8 cellular contexts compared by ENCODE assay signal in genomic region chr3:49104427-49105291, GRCh38. TPM values are rescaled to one million over a fixed set of nuclear protein-coding genes. Genes with fewer than 3 reads are reported as not detected.
DNase-seq lines count a peak whose midpoint lies in the region; ATAC-seq, FAIRE-seq and TF ChIP-seq lines count a peak whose summit lies in the region.

Gene QARS1, minus strand, starts transcription at chr3:49104757. Its CDS starts 24 bp downstream, at chr3:49104733.

- H3K18ac ChIP-seq in H1 (ENCODE audit: extremely low read depth, low read length) (peak within 1 kb of the TSS; percentile 99), mesenchymal stem cell (ENCODE audit: low read depth in 1 of 2, low read length in 2 of 2) (peak within 1 kb of the TSS; percentile 98 to 99)

- H4K8ac ChIP-seq in H1 (ENCODE audit: extremely low read depth, insufficient read depth, low read length) (peak within 1 kb of the TSS; percentile 93; the same call in 1 of the 2 replicates), mesenchymal stem cell (ENCODE audit: low read length) (peak within 1 kb of the TSS; percentile 94)

- TF ChIP-seq POLR2A in H1 (IDR thresholded peaks at IDR 0.05; ENCODE audit: control extremely low read depth in 1 of 2, low read depth in 2 of 2, low read length in 2 of 2) = peak; percentile 74 to 91

- TF ChIP-seq EP300 in H1 (IDR thresholded peaks at IDR 0.05; ENCODE audit: borderline replicate concordance in 1 of 2, low read depth in 2 of 2, low read length in 2 of 2) = peak in 1 of 2 experiments; percentile 44; a peak in 1 of 3 replicates

- H2AFZ ChIP-seq in H1 (ENCODE audit: low read length) (peak within 1 kb of the TSS; percentile 85; the same call in 1 of the 2 replicates), mesenchymal stem cell (ENCODE audit: low read depth, low read length) (peak within 1 kb of the TSS; percentile 85)

- no peak within 1 kb of the TSS for H3K23ac ChIP-seq in H1 (ENCODE audit: insufficient read length)
- H3K23ac ChIP-seq in mesenchymal stem cell (ENCODE audit: low read length in 2 of 2) = no peak within 1 kb of the TSS

- 4% methylated on average over 33 of the region's 50 CpGs; no CpG with 5 or more reads in 1 of the 2 experiments for WGBS in H1 (ENCODE audit: extremely low coverage in 1 of 2, insufficient coverage in 1 of 2, insufficient read length in 1 of 2, insufficient replicate concordance in 2 of 2, low coverage in 1 of 2, low lambda C conversion rate in 2 of 2, missing lambda C conversion rate in 1 of 2), 2 experiments
- WGBS in mesenchymal stem cell = 4% methylated on average over 48 of the region's 50 CpGs

- peak within 1 kb of the TSS; percentile 84 for H3K27ac ChIP-seq in CD8-positive, alpha-beta memory T cell (ENCODE audit: low read depth, low read length)
- H3K27ac ChIP-seq in H1 (ENCODE audit: low read depth, low read length) = peak within 1 kb of the TSS; percentile 96
- peak within 1 kb of the TSS; percentile 75 for H3K27ac ChIP-seq in mesenchymal stem cell (ENCODE audit: low read length, poor library complexity, severe bottlenecking)

- peaks cover 24 to 32% (median 30%) of the 10 kb centered on the region in 3 donors for H3K4me1 Mint-ChIP-seq in CD8-positive, alpha-beta memory T cell

- H4K20me1 ChIP-seq in H1 (replicated peaks in 1 of 2; ENCODE audit: control insufficient read depth in 1 of 2, insufficient read depth in 2 of 2, low read length in 2 of 2) = peaks cover 4 to 6% of the 10 kb centered on the region in 2 experiments

- H3K14ac ChIP-seq in H1 (ENCODE audit: insufficient read length) (no peak within 1 kb of the TSS), mesenchymal stem cell (ENCODE audit: low read length in 2 of 2) (peak within 1 kb of the TSS in 1 of 2 experiments; percentile 94)

- H2BK5ac ChIP-seq in H1 (ENCODE audit: low read depth, low read length) = peak within 1 kb of the TSS; percentile 97
- H2BK5ac ChIP-seq in mesenchymal stem cell (ENCODE audit: low read depth, low read length, poor library complexity, severe bottlenecking) = peak within 1 kb of the TSS; percentile 93

- H3K23me2 ChIP-seq in H1 (ENCODE audit: low read depth, low read length) = peaks cover 8% of the 10 kb centered on the region

- POLR2A ChIA-PET in CD8-positive, alpha-beta memory T cell (lab: Charles Lee) = interaction anchor here (1.0 to 4.7 kb wide), 4 partner anchors 9 to 97 kb away, joined by 4 to 41 read pairs (median 5); partner anchors contain the start of genes QRICH1, USP19 and WDR6
- POLR2A ChIA-PET in H1 (lab: Charles Lee; ENCODE audit: partially characterized antibody) = interaction anchor here (0.6 to 27.9 kb wide), 14 partner anchors 5 to 115 kb away, joined by 3 to 508 read pairs (median 6); partner anchors contain the start of genes DALRD3, IMPDH2, LAMB2 and NDUFAF3

- no peak within 1 kb of the TSS for H2BK20ac ChIP-seq in H1 (ENCODE audit: low read length)

- peak within 1 kb of the TSS; percentile 62 for H3K56ac ChIP-seq in H1 (replicated peaks; ENCODE audit: insufficient read length, low read depth, low read length)

- peak within 1 kb of the TSS; percentile 97 for H3K9ac ChIP-seq in NT2/D1 (ENCODE audit: insufficient read length, low read depth)
- peak within 1 kb of the TSS; percentile 82 to 94 (median 92) for H3K9ac ChIP-seq in H1 (replicated peaks in 1 of 4; ENCODE audit: extremely low read depth in 1 of 4, low read depth in 3 of 4, low read length in 3 of 4)
- peak within 1 kb of the TSS; percentile 94 for H3K9ac ChIP-seq in mesenchymal stem cell (ENCODE audit: low read length)

- peaks cover 6 to 62% (median 11%) of the 10 kb centered on the region in 3 donors for H3K36me3 Mint-ChIP-seq in CD8-positive, alpha-beta memory T cell

- H3K27ac Mint-ChIP-seq in CD8-positive, alpha-beta memory T cell = peak within 1 kb of the TSS; percentile 95 to 99 (median 98)

- TF ChIP-seq CTCF in H1 (IDR thresholded peaks at IDR 0.05; ENCODE audit: control extremely low read depth in 1 of 3, insufficient read depth in 1 of 3, low read depth in 1 of 3, low read length in 3 of 3) = no peak

- no peaks in the 10 kb centered on the region for H3K9me3 ChIP-seq in CD8-positive, alpha-beta memory T cell (ENCODE audit: low read length)
- H3K9me3 ChIP-seq in NT2/D1 (ENCODE audit: insufficient read depth, low read length) (no peaks in the 10 kb centered on the region), H1 (ENCODE audit: insufficient read depth in 2 of 2, low read depth in 1 of 2, low read length in 1 of 2) (no peaks in the 10 kb centered on the region), mesenchymal stem cell (ENCODE audit: control insufficient read depth, low read length) (no peaks in the 10 kb centered on the region)

- no peaks in the 10 kb centered on the region; the same call in 1 of the 2 replicates for H3K79me1 ChIP-seq in H1 (ENCODE audit: low read depth, low read length)
- peaks cover 51% of the 10 kb centered on the region for H3K79me1 ChIP-seq in mesenchymal stem cell (replicated peaks; ENCODE audit: low read length, poor library complexity, severe bottlenecking)

- no peak within 1 kb of the TSS for H2BK120ac ChIP-seq in H1 (replicated peaks; ENCODE audit: low read depth, low read length)
- peak within 1 kb of the TSS; percentile 11 for H2BK120ac ChIP-seq in mesenchymal stem cell (ENCODE audit: low read depth, low read length)

- H3K9me3 Mint-ChIP-seq in CD8-positive, alpha-beta memory T cell = no peaks in the 10 kb centered on the region

- FAIRE-seq in HTR-8/SVneo (lab: Jason Lieb, UNC) = peak; percentile 4
- FAIRE-seq in H1 (lab: Jason Lieb, UNC) = peak; percentile 65

- peak; percentile 33 for ATAC-seq in GM19468 (IDR thresholded peaks at IDR 0.05; ENCODE audit: extremely low read depth, unreplicated experiment)

- H3K4me3 Mint-ChIP-seq in CD8-positive, alpha-beta memory T cell = peak within 1 kb of the TSS; percentile 97 to 99 (median 98)

- H3K4me3 ChIP-seq in CD8-positive, alpha-beta memory T cell (ENCODE audit: low read length) = peak within 1 kb of the TSS; percentile 97
- peak within 1 kb of the TSS; percentile 97 for H3K4me3 ChIP-seq in NT2/D1 (ENCODE audit: insufficient read length, low read depth)
- peak within 1 kb of the TSS; percentile 82 to 87 (median 84) for H3K4me3 ChIP-seq in H1 (ENCODE audit: extremely low read depth in 1 of 4, insufficient read depth in 2 of 4, low read depth in 3 of 4, low read length in 4 of 4)
- H3K4me3 ChIP-seq in mesenchymal stem cell (ENCODE audit: insufficient read depth in 1 of 2, low read depth in 1 of 2, low read length in 2 of 2) = peak within 1 kb of the TSS; percentile 91 to 100

- peak within 1 kb of the TSS; percentile 48 for H4K91ac ChIP-seq in H1 (replicated peaks; ENCODE audit: insufficient read length, low read length)
- H4K91ac ChIP-seq in mesenchymal stem cell (ENCODE audit: low read length) = peak within 1 kb of the TSS; percentile 97

- H4K5ac ChIP-seq in H1 (ENCODE audit: insufficient read length, low read depth, low read length) = peak within 1 kb of the TSS; percentile 84

- H3K27me3 ChIP-seq in CD8-positive, alpha-beta memory T cell (ENCODE audit: insufficient read depth, low read length, poor library complexity, severe bottlenecking) = no peaks in the 10 kb centered on the region
- H3K27me3 ChIP-seq in NT2/D1 (ENCODE audit: insufficient read depth, insufficient read length) (no peaks in the 10 kb centered on the region), H1 (replicated peaks in 1 of 4; ENCODE audit: control insufficient read depth in 3 of 4, extremely low read depth in 1 of 4, insufficient read depth in 3 of 4, low read length in 3 of 4) (no peaks in the 10 kb centered on the region), mesenchymal stem cell (ENCODE audit: control insufficient read depth in 1 of 2, insufficient read depth in 1 of 2, low read length in 2 of 2) (no peaks in the 10 kb centered on the region)

- H3K79me2 ChIP-seq in H1 (ENCODE audit: control insufficient read depth in 1 of 2, insufficient read depth in 2 of 2, low read length in 2 of 2) = peaks cover 0 to 14% of the 10 kb centered on the region in 2 experiments; a peak in 2 of 4 replicates

- peaks cover 33% of the 10 kb centered on the region for H3K36me3 ChIP-seq in CD8-positive, alpha-beta memory T cell (ENCODE audit: insufficient read depth, low read length)
- H3K36me3 ChIP-seq in NT2/D1 (ENCODE audit: insufficient read depth, insufficient read length, low read length) (peaks cover 80% of the 10 kb centered on the region), H1 (ENCODE audit: control insufficient read depth in 2 of 4, insufficient read depth in 4 of 4, low read length in 3 of 4) (peaks cover 24 to 43% (median 33%) of the 10 kb centered on the region in 4 experiments), mesenchymal stem cell (ENCODE audit: control insufficient read depth in 1 of 2, insufficient read depth in 2 of 2, low read depth in 1 of 2, low read length in 2 of 2) (peaks cover 58 to 62% of the 10 kb centered on the region in 2 experiments)

- no peaks in the 10 kb centered on the region for H3K27me3 Mint-ChIP-seq in CD8-positive, alpha-beta memory T cell

- H3K4me1 ChIP-seq in CD8-positive, alpha-beta memory T cell (ENCODE audit: insufficient read depth, low read length) = peaks cover 22% of the 10 kb centered on the region
- H3K4me1 ChIP-seq in NT2/D1 (ENCODE audit: insufficient read depth, insufficient read length) (peaks cover 2% of the 10 kb centered on the region), H1 (replicated peaks in 1 of 4; ENCODE audit: control insufficient read depth in 3 of 4, insufficient read depth in 4 of 4, low read length in 3 of 4) (peaks cover 0 to 9% (median 3%) of the 10 kb centered on the region in 4 experiments; a peak in 5 of 7 replicates), mesenchymal stem cell (ENCODE audit: control insufficient read depth, insufficient read depth, low read depth, low read length) (peaks cover 17% of the 10 kb centered on the region)

- H2BK15ac ChIP-seq in H1 (ENCODE audit: low read length) = peak within 1 kb of the TSS; percentile 99; the same call in 1 of the 2 replicates
- H2BK15ac ChIP-seq in mesenchymal stem cell (ENCODE audit: low read depth, poor library complexity, severe bottlenecking) = peak within 1 kb of the TSS; percentile 15

- H3K4ac ChIP-seq in H1 (replicated peaks; ENCODE audit: insufficient read length, low read depth, low read length) (peak within 1 kb of the TSS; percentile 33), mesenchymal stem cell (ENCODE audit: low read depth in 1 of 2, low read length in 2 of 2) (peak within 1 kb of the TSS; percentile 57 to 97)

- H3K4me2 ChIP-seq in H1 (ENCODE audit: insufficient read depth in 1 of 2, low read depth in 2 of 2, low read length in 2 of 2) (peak within 1 kb of the TSS; percentile 78 to 79), mesenchymal stem cell (ENCODE audit: low read length, poor library complexity, severe bottlenecking) (peak within 1 kb of the TSS; percentile 86)

- TF ChIP-seq RAD21 in H1 (IDR thresholded peaks at IDR 0.05 in 1 of 2, conservative IDR thresholded peaks at IDR 0.05 in 1 of 2; ENCODE audit: low read depth in 2 of 2, low read length in 2 of 2) = no peak

- CTCF ChIA-PET in CD8-positive, alpha-beta memory T cell (lab: Charles Lee) = interaction anchor here (1.2 to 2.3 kb wide), 4 partner anchors 10 to 83 kb away, joined by 3 to 14 read pairs (median 6); partner anchors contain the start of genes IMPDH2, NDUFAF3 and QRICH1
- CTCF ChIA-PET in H1 (lab: Charles Lee; ENCODE audit: partially characterized antibody) = interaction anchor here (1.0 to 4.5 kb wide), 5 partner anchors 9 to 84 kb away, joined by 3 to 34 read pairs (median 5); partner anchors contain the start of genes QRICH1 and USP19

- H2BK12ac ChIP-seq in H1 (ENCODE audit: low read depth, low read length) = no peak within 1 kb of the TSS
- no peak within 1 kb of the TSS for H2BK12ac ChIP-seq in mesenchymal stem cell (ENCODE audit: low read length in 2 of 2)

- DNase-seq in CD8-positive, alpha-beta memory T cell = peak; percentile 83 to 93 (median 88)
- DNase-seq in HTR-8/SVneo (ENCODE audit: insufficient read length, low spot score) = peak; percentile 98
- peak; percentile 88 for DNase-seq in NT2/D1 (ENCODE audit: low read depth, low spot score)
- DNase-seq in activated CD8-positive, alpha-beta memory T cell treated with anti-CD3 and anti-CD28 coated beads for 48 hours (ENCODE audit: low read depth in 2 of 3, low spot score in 2 of 3) = peak; percentile 69 to 83 (median 70)
- DNase-seq in H1 (ENCODE audit: low read depth in 1 of 2, low spot score in 2 of 2) = peak; percentile 81 to 96
- peak; percentile 96 for DNase-seq in mesenchymal stem cell
- peak; percentile 81 for DNase-seq in stimulated activated CD8-positive, alpha-beta memory T cell treated with anti-CD3 and anti-CD28 coated beads, Interleukin-12 subunit alpha, Interleukin-12 subunit beta, amount 100 ng/mL, for 24 hours (ENCODE audit: extremely low read depth)

- H2AK5ac ChIP-seq in H1 (ENCODE audit: low read depth, low read length) = 0 out of 2 replicates have a peak within 1 kb of the TSS, but pooled peaks have one; percentile 39
- H2AK5ac ChIP-seq in mesenchymal stem cell (ENCODE audit: low read length, severe bottlenecking) = peak within 1 kb of the TSS; percentile 41

RNA-seq across cellular contexts. Expression of gene QARS1, which starts in this region (rescaled TPM):
- 100 to 1,000 TPM; 233 to 244 TPM for total RNA-seq in CD8-positive, alpha-beta memory T cell
- 95.8 TPM for polyA plus RNA-seq in CD8-positive, alpha-beta memory T cell
- 346 and 353 TPM in 2 replicates for total RNA-seq in H1 (2021; fragmentation: NEBNext Ultra II Directional; extraction: Animal tissue kit (Norgen Biotek cat#: 25700))
- 581 and 887 TPM in 2 replicates for polyA plus RNA-seq in H1 (2011; rRNA removed)
- polyA plus RNA-seq in H1 (2011; cell fraction: cytosol; rRNA removed) = 565 TPM
- polyA plus RNA-seq in H1 (2011; cell fraction: nucleus; rRNA removed) = 1,267 TPM
- 324 to 534 TPM (median 501 TPM) in 4 replicates for polyA plus RNA-seq in H1 (2012, experiment 1 of 2)
- 520 TPM for polyA plus RNA-seq in H1 (2012, experiment 2 of 2)
- 417 TPM for polyA plus RNA-seq in H1 (2013, experiment 1 of 2)
- 414 TPM for polyA plus RNA-seq in H1 (2013, experiment 2 of 2)
- 326 and 341 TPM in 2 replicates for polyA minus RNA-seq in H1 (2011; rRNA and poly(A)+ RNA removed)
- polyA minus RNA-seq in H1 (2011; cell fraction: cytosol; rRNA and poly(A)+ RNA removed) = 241 TPM
- polyA minus RNA-seq in H1 (2011; cell fraction: nucleus; rRNA and poly(A)+ RNA removed) = 344 TPM
- 324 TPM for polyA plus RNA-seq in mesenchymal stem cell (2013, experiment 1 of 2)
- polyA plus RNA-seq in mesenchymal stem cell (2013, experiment 2 of 2) = 328 TPM

Comparison
In these comparisons a context has a peak if more than half of its experiments do, and no peak if none do; other contexts are left out.
1. Peak in every context shown above with its lines: DNase-seq, ATAC-seq, H3K4me3 ChIP-seq and H3K27ac ChIP-seq.